16 cellular contexts compared by ENCODE assay signal in genomic region chr11:74322667-74323066, GRCh38. TPM values are rescaled to one million over a fixed set of nuclear protein-coding genes. Genes with fewer than 3 reads are reported as not detected.
DNase-seq lines count a peak whose midpoint lies in the region; ATAC-seq and TF ChIP-seq lines count a peak whose summit lies in the region.
"Had no signal": no experiment of that assay in that cellular context is flagged by ENCODE, and none has a peak within 500 bp of the region (broad histone marks: within the 10 kb centered on the region; RNA-seq: fewer than 3 reads in every experiment).

No MANE protein-coding gene starts in this region.

- TF ChIP-seq POLR2A in adrenal gland (IDR thresholded peaks at IDR 0.05) (no peak), thyroid gland (IDR thresholded peaks at IDR 0.05) (no peak), breast epithelium (IDR thresholded peaks at IDR 0.05) (no peak)

- H3K9me3 ChIP-seq in adrenal gland (replicated peaks in 1 of 3) (no peaks in the 10 kb centered on the region), mucosa of descending colon (no peaks in the 10 kb centered on the region), thyroid gland (no peaks in the 10 kb centered on the region), breast epithelium (peaks cover 0 to under 1% of the 10 kb centered on the region in 2 donors)
- H3K9me3 ChIP-seq: BE2C, body of pancreas, SJCRH30 had no signal

- no peak for TF ChIP-seq CTCF in adrenal gland (IDR thresholded peaks at IDR 0.05)
- TF ChIP-seq CTCF in mucosa of descending colon (IDR thresholded peaks at IDR 0.05) = no peak
- TF ChIP-seq CTCF in thyroid gland (IDR thresholded peaks at IDR 0.05) = peak in 1 of 6 experiments; percentile 8
- TF ChIP-seq CTCF in breast epithelium (IDR thresholded peaks at IDR 0.05) = no peak

- H3K4me1 ChIP-seq in adrenal gland (replicated peaks in 1 of 2) (peaks cover 5 to 51% of the 10 kb centered on the region in 2 donors), mucosa of descending colon (ENCODE audit: low read depth) (no peaks in the 10 kb centered on the region), thyroid gland (peaks cover 50 to 65% of the 10 kb centered on the region in 2 donors), breast epithelium (no peaks in the 10 kb centered on the region)

- H3K4me3 ChIP-seq in adrenal gland = no peak overlapping the region
- H3K4me3 ChIP-seq in mucosa of descending colon = no peak overlapping the region
- H3K4me3 ChIP-seq in thyroid gland (replicated peaks in 1 of 3) = no peak overlapping the region
- H3K4me3 ChIP-seq in breast epithelium = no peak overlapping the region
- H3K4me3 ChIP-seq: body of pancreas, lung, SJCRH30 had no signal

- DNase-seq in adrenal gland = peak in 6 of 7 donors; percentile 39 to 65 (median 52)
- DNase-seq in fibroblast of peridontal ligament (ENCODE audit: extremely low read depth) = peak; percentile 62
- DNase-seq in mucosa of descending colon = peak in 1 of 3 donors; percentile 60
- DNase-seq in thyroid gland = peak; percentile 94 to 96
- no peak for DNase-seq in DMS114 treated with DMSO at 0.1 percent for 48 hours (lab: John Stamatoyannopoulos, UW; ENCODE audit: unreplicated experiment)
- DNase-seq in breast epithelium (ENCODE audit: low spot score in 2 of 2) = no peak
- DNase-seq in activated naive CD4-positive, alpha-beta T cell treated with Interleukin-2 at 50 U/mL for 16 hours = no peak
- DNase-seq: activated CD4-positive, alpha-beta T cell treated with anti-CD3 and anti-CD28 coated beads for 1 hour; BE2C; GOT3; SJCRH30; stimulated activated CD4-positive, alpha-beta T cell treated with anti-CD3 and anti-CD28 coated beads, Interleukin-1b, Interleukin-23, amount 100 ng/mL, for 48 hours; T-helper 2 cell had no signal

- H3K36me3 ChIP-seq in adrenal gland (replicated peaks in 1 of 2) = no peaks in the 10 kb centered on the region
- H3K36me3 ChIP-seq in mucosa of descending colon (ENCODE audit: low read depth) = no peaks in the 10 kb centered on the region
- H3K36me3 ChIP-seq in thyroid gland = no peaks in the 10 kb centered on the region
- no peaks in the 10 kb centered on the region for H3K36me3 ChIP-seq in breast epithelium
- H3K36me3 ChIP-seq: BE2C, SJCRH30 had no signal

- WGBS in adrenal gland, 4 donors = 37 to 73% (median 46%) methylated on average over 1 to 2 of the region's 2 CpGs
- WGBS in thyroid gland, 2 donors = 7 to 10% methylated on average over 2 of the region's 2 CpGs

- peak overlapping the region in 1 of 5 donors; percentile 15 for H3K27ac ChIP-seq in adrenal gland
- peak overlapping the region; percentile 44 to 51 (median 45) for H3K27ac ChIP-seq in thyroid gland
- H3K27ac ChIP-seq in breast epithelium = no peak overlapping the region
- H3K27ac ChIP-seq: body of pancreas, SJCRH30 had no signal

- ATAC-seq in mucosa of descending colon = peak; percentile 18
- ATAC-seq in GM21825 (IDR thresholded peaks at IDR 0.05; ENCODE audit: unreplicated experiment) = no peak
- ATAC-seq: body of pancreas had no signal

- H3K27me3 ChIP-seq in adrenal gland (no peaks in the 10 kb centered on the region), thyroid gland (no peaks in the 10 kb centered on the region), breast epithelium (no peaks in the 10 kb centered on the region)
- H3K27me3 ChIP-seq: BE2C, body of pancreas, SJCRH30 had no signal

- intact Hi-C loops in adrenal gland (cut with DNase I) = loop anchor here in 1 of 2 donors (5.0 kb wide), 1 partner anchor 65 kb away; no protein-coding TSS in a partner anchor
- intact Hi-C loops in mucosa of descending colon (cut with DNase I, micrococcal nuclease) = loop anchor here in 1 of 2 donors (10.0 kb wide), 1 partner anchor 68 kb away; no protein-coding TSS in a partner anchor
- intact Hi-C loops in thyroid gland (cut with DNase I) = no loop called here
- intact Hi-C loops in breast epithelium (cut with DNase I; ENCODE audit: low total_unique reads) = no loop called here

RNA-seq across cellular contexts. Expression of gene P4HA3, which starts 11.2 kb away (rescaled TPM):
- total RNA-seq in adrenal gland = 1 to 10 TPM in 3 of 8 donors, under 1 TPM in 4, not detected in 1; 0.52 to 2.3 (median 0.91) TPM
- 1 to 10 TPM in 2 of 3 donors, under 1 TPM in 1; 0.93 to 2.9 (median 1.2) TPM for polyA plus RNA-seq in adrenal gland
- total RNA-seq in mucosa of descending colon = under 1 TPM; 0.28 to 0.46 (median 0.34) TPM
- total RNA-seq in thyroid gland = 1 to 10 TPM; 1.6 to 4.3 (median 2.7) TPM
- under 1 TPM; 0.29 to 0.66 (median 0.48) TPM for total RNA-seq in breast epithelium
- total RNA-seq: body of pancreas, SJCRH30 had no signal

Comparison
In these comparisons a context has a peak if more than half of its experiments do, and no peak if none do; other contexts are left out.
1. DNase-seq: peak in adrenal gland (6 of 7), fibroblast of peridontal ligament (single experiment) and thyroid gland (2 of 2); none in DMS114 treated with DMSO at 0.1 percent for 48 hours (single experiment), breast epithelium (0 of 2) and activated naive CD4-positive, alpha-beta T cell treated with Interleukin-2 at 50 U/mL for 16 hours (single experiment).
2. H3K27ac ChIP-seq: peak in thyroid gland (3 of 3); none in breast epithelium (0 of 2).